ENCODE assay signal across 8 cellular contexts in the genomic region with DNA sequence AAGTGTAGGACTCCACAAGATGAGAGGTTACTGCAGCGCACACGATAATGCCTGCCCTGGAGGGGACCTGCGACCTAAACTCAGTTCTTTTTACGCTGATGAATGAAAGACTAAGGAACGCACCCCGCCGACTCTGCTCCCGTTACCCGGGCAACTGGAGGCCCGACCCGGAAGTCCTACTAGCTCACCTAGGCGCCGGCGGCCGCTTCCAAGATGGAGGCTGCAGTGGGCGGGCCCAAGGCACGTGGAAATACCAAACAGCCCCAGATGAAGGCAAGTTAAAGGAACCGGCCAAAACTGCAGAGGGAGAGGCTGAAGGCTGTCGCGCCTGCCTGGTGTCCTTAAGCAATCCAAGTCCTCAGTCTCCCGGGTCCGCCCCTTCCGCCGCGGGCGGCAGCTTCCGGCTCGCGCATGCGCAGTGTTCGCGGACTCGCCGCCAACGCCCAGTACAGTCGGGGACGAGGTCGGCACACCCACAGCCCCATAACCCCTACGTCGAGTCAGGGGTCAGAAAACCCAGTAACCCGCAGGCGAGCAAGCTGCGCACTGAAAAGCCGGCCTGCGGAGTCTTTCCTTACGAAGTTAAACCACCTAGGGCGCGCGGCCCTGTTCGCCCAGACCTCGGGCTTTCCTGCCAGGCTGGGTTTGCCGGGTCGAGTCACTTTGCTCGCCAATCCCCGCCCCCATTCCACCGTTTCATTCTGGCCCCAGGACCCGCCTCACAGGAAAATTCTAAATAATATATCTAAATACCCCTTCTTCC. TPM values are rescaled to one million over a fixed set of nuclear protein-coding genes. Genes with fewer than 3 reads are reported as not detected.
A peak's percentile ranks its signal among the peaks of the same experiment; 100 is the strongest.
DNase-seq lines count a peak whose midpoint lies in the region; ATAC-seq and TF ChIP-seq lines count a peak whose summit lies in the region.

A gene with protein sequence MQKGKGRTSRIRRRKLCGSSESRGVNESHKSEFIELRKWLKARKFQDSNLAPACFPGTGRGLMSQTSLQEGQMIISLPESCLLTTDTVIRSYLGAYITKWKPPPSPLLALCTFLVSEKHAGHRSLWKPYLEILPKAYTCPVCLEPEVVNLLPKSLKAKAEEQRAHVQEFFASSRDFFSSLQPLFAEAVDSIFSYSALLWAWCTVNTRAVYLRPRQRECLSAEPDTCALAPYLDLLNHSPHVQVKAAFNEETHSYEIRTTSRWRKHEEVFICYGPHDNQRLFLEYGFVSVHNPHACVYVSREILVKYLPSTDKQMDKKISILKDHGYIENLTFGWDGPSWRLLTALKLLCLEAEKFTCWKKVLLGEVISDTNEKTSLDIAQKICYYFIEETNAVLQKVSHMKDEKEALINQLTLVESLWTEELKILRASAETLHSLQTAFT (minus strand): TSS at position 368 of the 763 bp plus-strand sequence. CDS start 1,638 bp downstream, outside the sequence.

- ATAC-seq in GM21515 (IDR thresholded peaks at IDR 0.05; ENCODE audit: unreplicated experiment), result peak; percentile 84

- peak within 1 kb of the TSS; percentile 68 for H2AFZ ChIP-seq in OCI-LY3 (ENCODE audit: low read depth, low read length)

- peak within 1 kb of the TSS; percentile 86 for H3K27ac ChIP-seq in OCI-LY3 (ENCODE audit: low read length)

- peaks cover 12% of the 10 kb centered on the region for H3K36me3 ChIP-seq in OCI-LY3 (replicated peaks; ENCODE audit: low read depth, low read length)

- H3K9me3 ChIP-seq in OCI-LY3 (ENCODE audit: insufficient read depth, low read length) (no peaks in the 10 kb centered on the region), mononuclear cell (ENCODE audit: low read depth, low read length) (no peaks in the 10 kb centered on the region)

- H3K79me2 ChIP-seq in OCI-LY3 (ENCODE audit: low read length), result peaks cover 14% of the 10 kb centered on the region

- H3K4me2 ChIP-seq in OCI-LY3 (ENCODE audit: low read length), result peak within 1 kb of the TSS; percentile 87

- H3K4me1 ChIP-seq in OCI-LY3 (ENCODE audit: low read length) (peaks cover 4% of the 10 kb centered on the region), mononuclear cell (ENCODE audit: insufficient read depth, low read length) (peaks cover 16% of the 10 kb centered on the region)

- H4K20me1 ChIP-seq in OCI-LY3 (ENCODE audit: insufficient read depth, low read length), result no peaks in the 10 kb centered on the region

- no peak for TF ChIP-seq CTCF in OCI-LY3 (IDR thresholded peaks at IDR 0.05; ENCODE audit: low read depth, low read length)

- H3K27me3 ChIP-seq in OCI-LY3 (ENCODE audit: low read depth, low read length) (no peaks in the 10 kb centered on the region), mononuclear cell (ENCODE audit: insufficient read depth, low read length) (no peaks in the 10 kb centered on the region)

- H3K4me3 ChIP-seq in OCI-LY3 (ENCODE audit: low read length) (peak within 1 kb of the TSS; percentile 99), mononuclear cell (ENCODE audit: low read length) (peak within 1 kb of the TSS; percentile 62)

- peak within 1 kb of the TSS; percentile 66 for H3K9ac ChIP-seq in OCI-LY3 (ENCODE audit: low read length)

- DNase-seq in D341Med (ENCODE audit: low spot score) (peak; percentile 97), HuH-7 (ENCODE audit: low spot score) (peak; percentile 91), epidermal melanocyte (ENCODE audit: insufficient read length, low spot score) (peak; percentile 92)
- peak; percentile 99 for DNase-seq in activated CD8-positive, alpha-beta memory T cell treated with anti-CD3 and anti-CD28 coated beads, Interleukin-2, amount 50 U/mL, for 48 hours
- peak; percentile 83 to 87 for DNase-seq in stimulated activated CD8-positive, alpha-beta memory T cell treated with anti-CD3 and anti-CD28 coated beads, Interleukin-4, amount 100 ng/mL, for 1 hour (ENCODE audit: low read depth in 2 of 2, low spot score in 1 of 2)

RNA-seq across cellular contexts. Expression of the gene that starts here (rescaled TPM):
- total RNA-seq in mononuclear cell, result 8.4 TPM

Comparison
In these comparisons a context has a peak if more than half of its experiments do, and no peak if none do; other contexts are left out.
1. Peak in every context shown above with its lines: DNase-seq, ATAC-seq, H3K4me3 ChIP-seq and H3K27ac ChIP-seq.